8 cellular contexts compared by ENCODE assay signal in genomic region chr17:50297407-50297865, GRCh38. TPM values are rescaled to one million over a fixed set of nuclear protein-coding genes. Genes with fewer than 3 reads are reported as not detected.
DNase-seq lines count a peak whose midpoint lies in the region; TF ChIP-seq lines count a peak whose summit lies in the region.

No MANE protein-coding gene starts in this region.

- H3K4me1 ChIP-seq in HEK293 (ENCODE audit: control insufficient read depth, insufficient read depth, low read length) = no peaks in the 10 kb centered on the region

- H3K36me3 ChIP-seq in HEK293 (ENCODE audit: control insufficient read depth in 2 of 2, insufficient read depth in 1 of 2, low read length in 2 of 2) = no peaks in the 10 kb centered on the region

- no peak overlapping the region for H3K4me3 ChIP-seq in HEK293 (ENCODE audit: low read depth, low read length)

- DNase-seq in NCI-H774 (lab: John Stamatoyannopoulos, UW) (peak; percentile 33), mesenteric fat pad (ENCODE audit: low spot score) (peak; percentile 94), amniotic stem cell (lab: John Stamatoyannopoulos, UW) (no peak)
- DNase-seq in activated CD4-positive, alpha-beta memory T cell treated with anti-CD3 and anti-CD28 coated beads, Interleukin-2, amount 10 ng/mL, durations not matched to agents 7 days and 5 days = peak; percentile 82
- peak; percentile 66 for DNase-seq in effector CD4-positive, alpha-beta T cell
- peak; percentile 67 to 68 for DNase-seq in stimulated activated CD8-positive, alpha-beta memory T cell treated with anti-CD3 and anti-CD28 coated beads, Interleukin-2, amount 100 ng/mL, for 48 hours (ENCODE audit: low read depth in 2 of 2)

- H3K9me3 ChIP-seq in HEK293 (ENCODE audit: control insufficient read depth, insufficient read depth, low read depth, low read length) = no peaks in the 10 kb centered on the region

- no peak overlapping the region for H3K4me3 Mint-ChIP-seq in activated CD4-positive, alpha-beta memory T cell treated with anti-CD3 and anti-CD28 coated beads, Interleukin-2, amount 10 ng/mL, durations not matched to agents 7 days and 5 days

- TF ChIP-seq CTCF in C4-2B (conservative IDR thresholded peaks at IDR 0.05) (peak; percentile 97), HEK293 (tag by site-specific recombination; IDR thresholded peaks at IDR 0.05) (peak; percentile 92)

- POLR2A ChIA-PET in HEK293 (lab: Yijun Ruan, JAX) = no interaction called here
- POLR2A ChIA-PET in activated CD4-positive, alpha-beta memory T cell treated with anti-CD3 and anti-CD28 coated beads, Interleukin-2, amount 10 ng/mL, durations not matched to agents 7 days and 5 days (lab: Charles Lee) = interaction anchor here (0.5 kb wide), 1 partner anchor 211 kb away, joined by 4 read pairs; no protein-coding TSS in a partner anchor

- no peak overlapping the region for H3K27ac ChIP-seq in C4-2B
- H3K27ac ChIP-seq in HEK293 (ENCODE audit: extremely low read depth, low read depth, low read length) = no peak overlapping the region

- peaks cover 13% of the 10 kb centered on the region for H3K4me1 Mint-ChIP-seq in activated CD4-positive, alpha-beta memory T cell treated with anti-CD3 and anti-CD28 coated beads, Interleukin-2, amount 10 ng/mL, durations not matched to agents 7 days and 5 days

- H3K27ac Mint-ChIP-seq in activated CD4-positive, alpha-beta memory T cell treated with anti-CD3 and anti-CD28 coated beads, Interleukin-2, amount 10 ng/mL, durations not matched to agents 7 days and 5 days = no peak overlapping the region

- CTCF ChIA-PET in HEK293 (lab: Yijun Ruan, JAX) = interaction anchor here (0.5 to 14.8 kb wide), 46 partner anchors 9 to 235 kb away, joined by 3 to 308 read pairs (median 5); partner anchors contain the start of genes COL1A1, PDK2, SGCA and TMEM92
- CTCF ChIA-PET in activated CD4-positive, alpha-beta memory T cell treated with anti-CD3 and anti-CD28 coated beads, Interleukin-2, amount 10 ng/mL, durations not matched to agents 7 days and 5 days (lab: Charles Lee) = interaction anchor here (0.7 to 9.2 kb wide), 19 partner anchors 9 to 205 kb away, joined by 3 to 130 read pairs (median 5); partner anchors contain the start of genes COL1A1 and TMEM92

- H3K36me3 Mint-ChIP-seq in activated CD4-positive, alpha-beta memory T cell treated with anti-CD3 and anti-CD28 coated beads, Interleukin-2, amount 10 ng/mL, durations not matched to agents 7 days and 5 days (ENCODE audit: low read depth) = no peaks in the 10 kb centered on the region

- H3K9me3 Mint-ChIP-seq in activated CD4-positive, alpha-beta memory T cell treated with anti-CD3 and anti-CD28 coated beads, Interleukin-2, amount 10 ng/mL, durations not matched to agents 7 days and 5 days = no peaks in the 10 kb centered on the region

- peaks cover 2% of the 10 kb centered on the region for H3K27me3 Mint-ChIP-seq in activated CD4-positive, alpha-beta memory T cell treated with anti-CD3 and anti-CD28 coated beads, Interleukin-2, amount 10 ng/mL, durations not matched to agents 7 days and 5 days

TF ChIP-seq in HEK293, 187 proteins besides CTCF, POLR2A, EP300 and RAD21:
- peak; percentile 40; the same call in 1 of the 2 replicates for TF ChIP-seq ZEB2 (tag by site-specific recombination; IDR thresholded peaks at IDR 0.05)
- TF ChIP-seq ZNF184 (tag by site-specific recombination; IDR thresholded peaks at IDR 0.05) = no peak
- peak; percentile 96 for TF ChIP-seq ZNF423 (tag by site-specific recombination; IDR thresholded peaks at IDR 0.05)
- TF ChIP-seq ZNF292 (tag by site-specific recombination; IDR thresholded peaks at IDR 0.05; ENCODE audit: borderline replicate concordance, low read depth) = no peak
- TF ChIP-seq GLIS1 (tag by site-specific recombination; IDR thresholded peaks at IDR 0.05) = peak; percentile 79
- no peak for TF ChIP-seq KLF9 (tag by site-specific recombination; IDR thresholded peaks at IDR 0.05; ENCODE audit: low read depth)
- TF ChIP-seq EGR2 (tag by site-specific recombination; IDR thresholded peaks at IDR 0.05; ENCODE audit: low read depth) = 0 out of 2 replicates have a peak, but pooled peaks have one; percentile 40
- TF ChIP-seq ZNF274 (IDR thresholded peaks at IDR 0.05; ENCODE audit: low read length) = no peak
- TF ChIP-seq ZNF274 (tag by site-specific recombination; IDR thresholded peaks at IDR 0.05; ENCODE audit: borderline replicate concordance) = no peak
- TF ChIP-seq SCRT2 (tag by site-specific recombination; IDR thresholded peaks at IDR 0.05) = peak; percentile 93
- TF ChIP-seq ZNF2 (tag by site-specific recombination; IDR thresholded peaks at IDR 0.05) = peak; percentile 39; the same call in 1 of the 2 replicates
- no peak for TF ChIP-seq ZNF24 (tag by site-specific recombination; IDR thresholded peaks at IDR 0.05)
- TF ChIP-seq SCRT1 (tag by site-specific recombination; IDR thresholded peaks at IDR 0.05; ENCODE audit: borderline replicate concordance) = peak; percentile 93
- TF ChIP-seq ZIC2 (tag by site-specific recombination; IDR thresholded peaks at IDR 0.05) = peak; percentile 95
- TF ChIP-seq KLF8 (tag by site-specific recombination; IDR thresholded peaks at IDR 0.05) = peak; percentile 39; the same call in 1 of the 2 replicates
- TF ChIP-seq, protein P1, sequence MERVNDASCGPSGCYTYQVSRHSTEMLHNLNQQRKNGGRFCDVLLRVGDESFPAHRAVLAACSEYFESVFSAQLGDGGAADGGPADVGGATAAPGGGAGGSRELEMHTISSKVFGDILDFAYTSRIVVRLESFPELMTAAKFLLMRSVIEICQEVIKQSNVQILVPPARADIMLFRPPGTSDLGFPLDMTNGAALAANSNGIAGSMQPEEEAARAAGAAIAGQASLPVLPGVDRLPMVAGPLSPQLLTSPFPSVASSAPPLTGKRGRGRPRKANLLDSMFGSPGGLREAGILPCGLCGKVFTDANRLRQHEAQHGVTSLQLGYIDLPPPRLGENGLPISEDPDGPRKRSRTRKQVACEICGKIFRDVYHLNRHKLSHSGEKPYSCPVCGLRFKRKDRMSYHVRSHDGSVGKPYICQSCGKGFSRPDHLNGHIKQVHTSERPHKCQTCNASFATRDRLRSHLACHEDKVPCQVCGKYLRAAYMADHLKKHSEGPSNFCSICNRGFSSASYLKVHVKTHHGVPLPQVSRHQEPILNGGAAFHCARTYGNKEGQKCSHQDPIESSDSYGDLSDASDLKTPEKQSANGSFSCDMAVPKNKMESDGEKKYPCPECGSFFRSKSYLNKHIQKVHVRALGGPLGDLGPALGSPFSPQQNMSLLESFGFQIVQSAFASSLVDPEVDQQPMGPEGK (tag by site-specific recombination; IDR thresholded peaks at IDR 0.05) = peak; percentile 81
- peak; percentile 95 for TF ChIP-seq ZNF654 (tag by site-specific recombination; IDR thresholded peaks at IDR 0.05; ENCODE audit: low read depth)
- TF ChIP-seq GLIS2 (tag by site-specific recombination; IDR thresholded peaks at IDR 0.05) = peak; percentile 86
- 0 out of 2 replicates have a peak, but pooled peaks have one; percentile 31 for TF ChIP-seq ZXDB (tag by site-specific recombination; IDR thresholded peaks at IDR 0.05)
- TF ChIP-seq ZFHX2 (tag by site-specific recombination; conservative IDR thresholded peaks at IDR 0.05) = peak; percentile 53; the same call in 1 of the 2 replicates

RNA-seq across cellular contexts. Expression of gene TMEM92, which starts 23.2 kb away (rescaled TPM):
- total RNA-seq in activated CD4-positive, alpha-beta memory T cell treated with anti-CD3 and anti-CD28 coated beads, Interleukin-2, amount 10 ng/mL, durations not matched to agents 7 days and 5 days = under 1 TPM in 1 of 2 experiments, not detected in 1; 0.08 TPM
- not detected for total RNA-seq in mesenteric fat pad

RNA-seq across cellular contexts. Expression of gene XYLT2, which starts 48.5 kb away (rescaled TPM):
- 10 to 100 TPM; 26.7 to 29.7 TPM for total RNA-seq in activated CD4-positive, alpha-beta memory T cell treated with anti-CD3 and anti-CD28 coated beads, Interleukin-2, amount 10 ng/mL, durations not matched to agents 7 days and 5 days
- 14.4 TPM for total RNA-seq in mesenteric fat pad
